ENCODE assay signal across 8 cellular contexts in genomic region chr14:36662543-36663403, GRCh38. TPM values are rescaled to one million over a fixed set of nuclear protein-coding genes. Genes with fewer than 3 reads are reported as not detected.
DNase-seq lines count a peak whose midpoint lies in the region; ATAC-seq, FAIRE-seq and TF ChIP-seq lines count a peak whose summit lies in the region.

No MANE protein-coding gene starts in this region.

- no peak overlapping the region for H3K9ac ChIP-seq in neural cell (ENCODE audit: low read length)

- no peak overlapping the region for H2AFZ ChIP-seq in neural cell (ENCODE audit: low read depth, low read length)

- no peaks in the 10 kb centered on the region for H3K9me2 ChIP-seq in neural cell (ENCODE audit: insufficient read depth, low read length)

- H3K4me3 Mint-ChIP-seq in CD8-positive, alpha-beta T cell: peak overlapping the region; percentile 15
- peak overlapping the region; percentile 65 for H3K4me3 Mint-ChIP-seq in chondrocyte (ENCODE audit: unreplicated experiment)
- no peak overlapping the region for H3K4me3 Mint-ChIP-seq in stimulated activated memory B cell treated with anti-CD40 and anti-IgM and Interleukin-4, amounts not matched to agents 10 μg/mL and 1 μg/mL and 100 μg/mL, for 72 hours

- no peaks in the 10 kb centered on the region for H3K79me2 ChIP-seq in neural cell (replicated peaks; ENCODE audit: insufficient read depth, low read length)

- POLR2A ChIA-PET in CD8-positive, alpha-beta T cell (lab: Charles Lee): no interaction called here

- no peaks in the 10 kb centered on the region for H3F3A ChIP-seq in neural cell (ENCODE audit: insufficient read depth, low read length, poor library complexity, severe bottlenecking)

- intact Hi-C loops in CD8-positive, alpha-beta T cell (cut with DNase I, micrococcal nuclease): no loop called here

- peaks cover 72% of the 10 kb centered on the region for H3K27me3 Mint-ChIP-seq in CD8-positive, alpha-beta T cell (ENCODE audit: low read depth)
- H3K27me3 Mint-ChIP-seq in chondrocyte (ENCODE audit: low read depth): peaks cover 90% of the 10 kb centered on the region
- H3K27me3 Mint-ChIP-seq in stimulated activated memory B cell treated with anti-CD40 and anti-IgM and Interleukin-4, amounts not matched to agents 10 μg/mL and 1 μg/mL and 100 μg/mL, for 72 hours: peaks cover 92% of the 10 kb centered on the region

- CTCF ChIA-PET in CD8-positive, alpha-beta T cell (lab: Charles Lee): no interaction called here

- TF ChIP-seq POLR2A in H54 (IDR thresholded peaks at IDR 0.05; ENCODE audit: low read depth, low read length): no peak

- no peaks in the 10 kb centered on the region for H4K20me1 ChIP-seq in neural cell (ENCODE audit: insufficient read depth)

- H3K27ac ChIP-seq in CD8-positive, alpha-beta T cell (ENCODE audit: low read depth, low read length): no peak overlapping the region
- H3K27ac ChIP-seq in KOPT-K1 (ENCODE audit: low read depth, low read length, poor library complexity, severe bottlenecking) (peak overlapping the region; percentile 65), neural cell (ENCODE audit: low read length) (no peak overlapping the region)

- no peaks in the 10 kb centered on the region for H3K9me3 ChIP-seq in CD8-positive, alpha-beta T cell (ENCODE audit: low read length)
- H3K9me3 ChIP-seq in KOPT-K1 (ENCODE audit: insufficient read depth, low read length, poor library complexity, severe bottlenecking): no peaks in the 10 kb centered on the region
- H3K9me3 ChIP-seq in neural cell (ENCODE audit: low read length): no peaks in the 10 kb centered on the region

- no peak for ATAC-seq in CD8-positive, alpha-beta T cell
- no peak for ATAC-seq in stimulated activated memory B cell treated with anti-CD40 and anti-IgM and Interleukin-4, amounts not matched to agents 10 μg/mL and 1 μg/mL and 100 μg/mL, for 72 hours

- no peak for DNase-seq in CD8-positive, alpha-beta T cell
- DNase-seq in chondrocyte (ENCODE audit: low spot score) (peak; percentile 89), H54 (ENCODE audit: insufficient read length, low spot score) (no peak), nucleus accumbens (lab: John Stamatoyannopoulos, UW) (no peak), AML-193 (lab: John Stamatoyannopoulos, UW) (no peak)

- TF ChIP-seq CTCF in CD8-positive, alpha-beta T cell (IDR thresholded peaks at IDR 0.05): no peak
- TF ChIP-seq CTCF in chondrocyte (IDR thresholded peaks at IDR 0.05) (no peak), neural cell (IDR thresholded peaks at IDR 0.05; ENCODE audit: poor library complexity, severe bottlenecking) (no peak)

- H3K4me2 ChIP-seq in neural cell (ENCODE audit: low read length): no peak overlapping the region

- H3K4me3 ChIP-seq in CD8-positive, alpha-beta T cell (ENCODE audit: low read depth, low read length): peak overlapping the region; percentile 11
- H3K4me3 ChIP-seq in neural cell (ENCODE audit: low read length): peak overlapping the region; percentile 61

- TF ChIP-seq RAD21 in neural cell (conservative IDR thresholded peaks at IDR 0.05): no peak

- H3K36me3 ChIP-seq in CD8-positive, alpha-beta T cell (ENCODE audit: insufficient read depth, low read length): no peaks in the 10 kb centered on the region
- H3K36me3 ChIP-seq in KOPT-K1 (ENCODE audit: insufficient read depth, low read length) (peaks cover 37% of the 10 kb centered on the region), neural cell (ENCODE audit: insufficient read depth, low read length) (no peaks in the 10 kb centered on the region)

- no peak overlapping the region for H3K27ac Mint-ChIP-seq in CD8-positive, alpha-beta T cell
- no peak overlapping the region for H3K27ac Mint-ChIP-seq in chondrocyte (ENCODE audit: unreplicated experiment)
- no peak overlapping the region for H3K27ac Mint-ChIP-seq in stimulated activated memory B cell treated with anti-CD40 and anti-IgM and Interleukin-4, amounts not matched to agents 10 μg/mL and 1 μg/mL and 100 μg/mL, for 72 hours

- no peaks in the 10 kb centered on the region for H3K9me3 Mint-ChIP-seq in CD8-positive, alpha-beta T cell
- H3K9me3 Mint-ChIP-seq in chondrocyte (ENCODE audit: low read depth): no peaks in the 10 kb centered on the region
- peaks cover 2% of the 10 kb centered on the region for H3K9me3 Mint-ChIP-seq in stimulated activated memory B cell treated with anti-CD40 and anti-IgM and Interleukin-4, amounts not matched to agents 10 μg/mL and 1 μg/mL and 100 μg/mL, for 72 hours

- peaks cover 24% of the 10 kb centered on the region for H3K4me1 ChIP-seq in CD8-positive, alpha-beta T cell (ENCODE audit: insufficient read depth, low read length)

- peaks cover 37% of the 10 kb centered on the region for H3K4me1 Mint-ChIP-seq in CD8-positive, alpha-beta T cell (ENCODE audit: low read depth)
- peaks cover 34% of the 10 kb centered on the region for H3K4me1 Mint-ChIP-seq in chondrocyte (ENCODE audit: low read depth)
- peaks cover 20% of the 10 kb centered on the region for H3K4me1 Mint-ChIP-seq in stimulated activated memory B cell treated with anti-CD40 and anti-IgM and Interleukin-4, amounts not matched to agents 10 μg/mL and 1 μg/mL and 100 μg/mL, for 72 hours

- no peak for TF ChIP-seq EP300 in neural cell (conservative IDR thresholded peaks at IDR 0.05; ENCODE audit: poor library complexity, severe bottlenecking)

- peaks cover 44% of the 10 kb centered on the region for H3K27me3 ChIP-seq in CD8-positive, alpha-beta T cell (ENCODE audit: insufficient read depth, low read length)
- H3K27me3 ChIP-seq in neural cell (ENCODE audit: insufficient read depth, low read depth, low read length): peaks cover 100% of the 10 kb centered on the region

- no peak for FAIRE-seq in H54 (lab: Jason Lieb, UNC)

- no peaks in the 10 kb centered on the region for H3K36me3 Mint-ChIP-seq in CD8-positive, alpha-beta T cell
- H3K36me3 Mint-ChIP-seq in chondrocyte (ENCODE audit: low read depth): peaks cover 5% of the 10 kb centered on the region
- no peaks in the 10 kb centered on the region for H3K36me3 Mint-ChIP-seq in stimulated activated memory B cell treated with anti-CD40 and anti-IgM and Interleukin-4, amounts not matched to agents 10 μg/mL and 1 μg/mL and 100 μg/mL, for 72 hours

TF ChIP-seq in neural cell, 6 proteins besides CTCF, POLR2A, EP300 and RAD21:
- TF ChIP-seq MXI1 (conservative IDR thresholded peaks at IDR 0.05; ENCODE audit: poor library complexity, severe bottlenecking): no peak
- TF ChIP-seq EZH2 (IDR thresholded peaks at IDR 0.05; ENCODE audit: borderline replicate concordance, insufficient read depth, low read length, poor library complexity, severe bottlenecking): peak; percentile 24
TF ChIP-seq in neural cell: peak in this region for 1.

RNA-seq across cellular contexts. Expression of gene PAX9, which starts 1.1 kb away (rescaled TPM):
- total RNA-seq in CD8-positive, alpha-beta T cell: not detected
- 0.17 to 0.28 TPM in 2 of 3 replicates, not detected in the other for total RNA-seq in chondrocyte
- not detected in 2 replicates for polyA plus RNA-seq in neural cell
- not detected in 2 replicates for polyA minus RNA-seq in neural cell
